In the genomic region with DNA sequence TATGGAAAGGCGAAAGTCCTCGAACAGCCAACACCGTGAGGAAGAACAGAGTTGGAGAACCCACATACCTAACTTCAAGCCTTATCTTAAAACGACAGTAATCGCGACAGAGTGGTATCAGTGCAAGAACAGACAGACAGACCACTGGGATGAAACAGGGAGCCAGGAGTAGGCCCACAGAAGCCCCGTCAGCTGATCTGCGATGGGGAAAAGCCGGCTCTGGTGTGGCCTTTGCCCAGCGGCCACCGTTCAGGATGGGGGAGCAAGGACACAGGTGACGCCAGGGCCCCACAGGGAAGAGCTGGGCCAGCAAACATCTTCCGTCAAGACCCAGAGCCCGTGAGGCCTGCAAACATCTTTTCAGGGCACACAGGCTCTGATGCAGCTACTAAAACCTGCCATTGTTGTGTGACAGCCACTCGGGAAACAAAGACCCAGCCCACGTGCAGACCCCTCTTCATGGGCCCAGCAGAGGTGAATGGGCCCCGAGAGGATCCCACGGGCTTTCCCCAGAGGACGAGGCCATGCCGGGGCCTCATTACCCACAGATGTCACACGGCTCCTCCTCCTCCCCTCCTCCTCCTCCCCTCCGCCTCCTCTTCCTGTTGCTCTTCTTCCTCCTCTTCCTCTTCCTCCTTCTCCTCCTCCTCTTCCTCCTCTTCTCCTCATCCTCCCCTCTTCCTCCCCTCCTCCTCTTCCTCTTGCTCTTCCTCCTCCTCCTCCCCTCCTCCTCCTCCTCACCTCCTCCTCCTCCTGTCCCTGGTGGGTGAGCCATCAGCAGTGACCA, we compare ENCODE assay signal across 1 cellular context.
TF ChIP-seq lines count a peak whose summit lies in the region.

No MANE protein-coding gene starts in this region.

TF ChIP-seq in K562, 482 proteins besides CTCF, POLR2A, EP300 and RAD21 (continued from another document and continues in another):
- TF ChIP-seq ETV5 (CRISPR knock-in tag; IDR thresholded peaks at IDR 0.05; ENCODE audit: low read depth) (no peak), SRSF1 (IDR thresholded peaks at IDR 0.05; ENCODE audit: low read depth, low read length) (no peak), RBM34 (IDR thresholded peaks at IDR 0.05; ENCODE audit: borderline replicate concordance, insufficient read depth, low read length) (no peak), KDM1A (IDR thresholded peaks at IDR 0.05) (no peak), ZNF644 (tag; IDR thresholded peaks at IDR 0.05; ENCODE audit: low read depth) (0 out of 2 replicates have a peak, but pooled peaks have one; percentile 36), HEY1 (CRISPR knock-in tag; IDR thresholded peaks at IDR 0.05; ENCODE audit: borderline replicate concordance) (no peak), BDP1 (IDR thresholded peaks at IDR 0.05; ENCODE audit: insufficient read depth, insufficient read length) (no peak), ZBTB12 (CRISPR knock-in tag; IDR thresholded peaks at IDR 0.05) (no peak), ZNF408 (CRISPR knock-in tag; IDR thresholded peaks at IDR 0.05; ENCODE audit: low read depth) (no peak), BACH1 (tag; IDR thresholded peaks at IDR 0.05) (no peak), ZNF134 (CRISPR knock-in tag; conservative IDR thresholded peaks at IDR 0.05) (no peak), YY1 (IDR thresholded peaks at IDR 0.05; ENCODE audit: borderline replicate concordance in 1 of 3, control insufficient read depth in 1 of 3, extremely low read depth in 1 of 3, insufficient read depth in 3 of 3, insufficient read length in 1 of 3, insufficient replicate concordance in 2 of 3, low read depth in 1 of 3, low read length in 2 of 3) (peak in 1 of 3 experiments; percentile 17), SMAD4 (CRISPR knock-in tag; conservative IDR thresholded peaks at IDR 0.05) (peak; percentile 86), TAF7 (tag; IDR thresholded peaks at IDR 0.05) (0 out of 2 replicates have a peak, but pooled peaks have one; percentile 18), CHD7 (IDR thresholded peaks at IDR 0.05; ENCODE audit: low read depth, low read length) (no peak), PREB (CRISPR knock-in tag; IDR thresholded peaks at IDR 0.05) (no peak), ZNF668 (CRISPR knock-in tag; IDR thresholded peaks at IDR 0.05) (no peak), GTF2B (IDR thresholded peaks at IDR 0.05; ENCODE audit: extremely low read depth, insufficient read length) (no peak), OTX1 (CRISPR knock-in tag; IDR thresholded peaks at IDR 0.05) (peak; percentile 94), SMARCA5 (IDR thresholded peaks at IDR 0.05) (no peak), ZBTB2 (IDR thresholded peaks at IDR 0.05) (no peak), SRSF9 (IDR thresholded peaks at IDR 0.05; ENCODE audit: borderline replicate concordance, low read depth, low read length) (no peak)
- TF ChIP-seq, protein P1, sequence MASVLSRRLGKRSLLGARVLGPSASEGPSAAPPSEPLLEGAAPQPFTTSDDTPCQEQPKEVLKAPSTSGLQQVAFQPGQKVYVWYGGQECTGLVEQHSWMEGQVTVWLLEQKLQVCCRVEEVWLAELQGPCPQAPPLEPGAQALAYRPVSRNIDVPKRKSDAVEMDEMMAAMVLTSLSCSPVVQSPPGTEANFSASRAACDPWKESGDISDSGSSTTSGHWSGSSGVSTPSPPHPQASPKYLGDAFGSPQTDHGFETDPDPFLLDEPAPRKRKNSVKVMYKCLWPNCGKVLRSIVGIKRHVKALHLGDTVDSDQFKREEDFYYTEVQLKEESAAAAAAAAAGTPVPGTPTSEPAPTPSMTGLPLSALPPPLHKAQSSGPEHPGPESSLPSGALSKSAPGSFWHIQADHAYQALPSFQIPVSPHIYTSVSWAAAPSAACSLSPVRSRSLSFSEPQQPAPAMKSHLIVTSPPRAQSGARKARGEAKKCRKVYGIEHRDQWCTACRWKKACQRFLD (CRISPR knock-in tag; IDR thresholded peaks at IDR 0.05), result no peak; the same call in 1 of the 2 replicates
- TF ChIP-seq, protein P2, sequence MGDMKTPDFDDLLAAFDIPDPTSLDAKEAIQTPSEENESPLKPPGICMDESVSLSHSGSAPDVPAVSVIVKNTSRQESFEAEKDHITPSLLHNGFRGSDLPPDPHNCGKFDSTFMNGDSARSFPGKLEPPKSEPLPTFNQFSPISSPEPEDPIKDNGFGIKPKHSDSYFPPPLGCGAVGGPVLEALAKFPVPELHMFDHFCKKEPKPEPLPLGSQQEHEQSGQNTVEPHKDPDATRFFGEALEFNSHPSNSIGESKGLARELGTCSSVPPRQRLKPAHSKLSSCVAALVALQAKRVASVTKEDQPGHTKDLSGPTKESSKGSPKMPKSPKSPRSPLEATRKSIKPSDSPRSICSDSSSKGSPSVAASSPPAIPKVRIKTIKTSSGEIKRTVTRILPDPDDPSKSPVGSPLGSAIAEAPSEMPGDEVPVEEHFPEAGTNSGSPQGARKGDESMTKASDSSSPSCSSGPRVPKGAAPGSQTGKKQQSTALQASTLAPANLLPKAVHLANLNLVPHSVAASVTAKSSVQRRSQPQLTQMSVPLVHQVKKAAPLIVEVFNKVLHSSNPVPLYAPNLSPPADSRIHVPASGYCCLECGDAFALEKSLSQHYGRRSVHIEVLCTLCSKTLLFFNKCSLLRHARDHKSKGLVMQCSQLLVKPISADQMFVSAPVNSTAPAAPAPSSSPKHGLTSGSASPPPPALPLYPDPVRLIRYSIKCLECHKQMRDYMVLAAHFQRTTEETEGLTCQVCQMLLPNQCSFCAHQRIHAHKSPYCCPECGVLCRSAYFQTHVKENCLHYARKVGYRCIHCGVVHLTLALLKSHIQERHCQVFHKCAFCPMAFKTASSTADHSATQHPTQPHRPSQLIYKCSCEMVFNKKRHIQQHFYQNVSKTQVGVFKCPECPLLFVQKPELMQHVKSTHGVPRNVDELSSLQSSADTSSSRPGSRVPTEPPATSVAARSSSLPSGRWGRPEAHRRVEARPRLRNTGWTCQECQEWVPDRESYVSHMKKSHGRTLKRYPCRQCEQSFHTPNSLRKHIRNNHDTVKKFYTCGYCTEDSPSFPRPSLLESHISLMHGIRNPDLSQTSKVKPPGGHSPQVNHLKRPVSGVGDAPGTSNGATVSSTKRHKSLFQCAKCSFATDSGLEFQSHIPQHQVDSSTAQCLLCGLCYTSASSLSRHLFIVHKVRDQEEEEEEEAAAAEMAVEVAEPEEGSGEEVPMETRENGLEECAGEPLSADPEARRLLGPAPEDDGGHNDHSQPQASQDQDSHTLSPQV (IDR thresholded peaks at IDR 0.05), result peak; percentile 87
- TF ChIP-seq, protein P3, sequence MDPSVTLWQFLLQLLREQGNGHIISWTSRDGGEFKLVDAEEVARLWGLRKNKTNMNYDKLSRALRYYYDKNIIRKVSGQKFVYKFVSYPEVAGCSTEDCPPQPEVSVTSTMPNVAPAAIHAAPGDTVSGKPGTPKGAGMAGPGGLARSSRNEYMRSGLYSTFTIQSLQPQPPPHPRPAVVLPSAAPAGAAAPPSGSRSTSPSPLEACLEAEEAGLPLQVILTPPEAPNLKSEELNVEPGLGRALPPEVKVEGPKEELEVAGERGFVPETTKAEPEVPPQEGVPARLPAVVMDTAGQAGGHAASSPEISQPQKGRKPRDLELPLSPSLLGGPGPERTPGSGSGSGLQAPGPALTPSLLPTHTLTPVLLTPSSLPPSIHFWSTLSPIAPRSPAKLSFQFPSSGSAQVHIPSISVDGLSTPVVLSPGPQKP (CRISPR knock-in tag; IDR thresholded peaks at IDR 0.05), result no peak
- TF ChIP-seq, protein P4, sequence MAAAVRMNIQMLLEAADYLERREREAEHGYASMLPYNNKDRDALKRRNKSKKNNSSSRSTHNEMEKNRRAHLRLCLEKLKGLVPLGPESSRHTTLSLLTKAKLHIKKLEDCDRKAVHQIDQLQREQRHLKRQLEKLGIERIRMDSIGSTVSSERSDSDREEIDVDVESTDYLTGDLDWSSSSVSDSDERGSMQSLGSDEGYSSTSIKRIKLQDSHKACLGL (CRISPR knock-in tag; IDR thresholded peaks at IDR 0.05; ENCODE audit: borderline replicate concordance, poor library complexity, severe bottlenecking), result no peak
